Comparison of ENCODE assay signal across 21 cellular contexts in the genomic region with DNA sequence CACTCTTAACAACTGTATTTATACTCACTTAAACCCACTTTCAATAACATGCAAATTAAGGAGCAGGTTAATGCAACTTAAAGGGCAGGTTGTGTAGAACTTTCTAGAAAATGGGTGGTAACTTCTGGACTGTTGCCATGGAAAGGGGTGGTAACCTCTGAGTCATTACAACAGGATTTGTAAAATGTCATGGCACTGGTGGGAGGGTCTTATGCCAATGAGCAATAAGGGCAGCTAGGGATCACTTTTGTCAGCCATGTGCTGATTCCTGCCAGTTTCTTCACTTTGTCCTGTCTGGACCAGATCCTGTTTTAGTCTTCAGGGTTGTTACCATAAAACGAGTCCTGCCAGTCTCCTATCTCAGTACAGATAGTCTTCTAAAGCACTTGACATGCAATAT.
"Had no signal": no experiment of that assay in that cellular context is flagged by ENCODE, and none has a peak within 500 bp of the region (broad histone marks: within the 10 kb centered on the region; RNA-seq: fewer than 3 reads in every experiment).

No MANE protein-coding gene starts in this region.

- H3K4me1 Mint-ChIP-seq: activated naive CD8-positive, alpha-beta T cell treated with anti-CD3 and anti-CD28 coated beads for 36 hours; activated T-helper 17 cell treated with anti-CD3 and anti-CD28 coated beads, Interleukin-2, amount 50 U/mL, for 72 hours; central memory CD8-positive, alpha-beta T cell; mesothelial cell of epicardium; nephron; WTC11 had no signal

- H3K4me3 Mint-ChIP-seq: activated CD8-positive, alpha-beta T cell treated with anti-CD3 and anti-CD28 coated beads for 36 hours; activated naive CD8-positive, alpha-beta T cell treated with anti-CD3 and anti-CD28 coated beads for 36 hours; activated T-helper 17 cell treated with anti-CD3 and anti-CD28 coated beads, Interleukin-2, amount 50 U/mL, for 72 hours; central memory CD8-positive, alpha-beta T cell; mesothelial cell of epicardium; nephron; stimulated activated naive CD8-positive, alpha-beta T cell treated with anti-CD3 and anti-CD28 coated beads, Interleukin-15, Interleukin-2, amounts not matched to agents 100 ng/mL and 50 ng/mL, for 24 hours; WTC11 had no signal

- H3K27ac Mint-ChIP-seq: activated CD8-positive, alpha-beta T cell treated with anti-CD3 and anti-CD28 coated beads for 36 hours; activated naive CD8-positive, alpha-beta T cell treated with anti-CD3 and anti-CD28 coated beads for 36 hours; activated T-helper 17 cell treated with anti-CD3 and anti-CD28 coated beads, Interleukin-2, amount 50 U/mL, for 72 hours; mesothelial cell of epicardium; nephron; stimulated activated naive CD8-positive, alpha-beta T cell treated with anti-CD3 and anti-CD28 coated beads, Interleukin-15, Interleukin-2, amounts not matched to agents 100 ng/mL and 50 ng/mL, for 24 hours; WTC11 had no signal

- H3K9me3 Mint-ChIP-seq: activated CD8-positive, alpha-beta T cell treated with anti-CD3 and anti-CD28 coated beads for 36 hours; nephron had no signal

- H3K27me3 ChIP-seq: body of pancreas, colonic mucosa, tibial nerve had no signal

- H3K27ac ChIP-seq: body of pancreas, colonic mucosa, tibial nerve had no signal

- H3K4me1 ChIP-seq: body of pancreas, colonic mucosa, tibial nerve had no signal

- H3K4me3 ChIP-seq: body of pancreas, colonic mucosa, lung, tibial nerve had no signal

- ATAC-seq: activated CD8-positive, alpha-beta T cell treated with anti-CD3 and anti-CD28 coated beads for 36 hours; activated T-helper 17 cell treated with anti-CD3 and anti-CD28 coated beads, Interleukin-2, amount 50 U/mL, for 72 hours; body of pancreas; WTC11 had no signal

- H3K36me3 ChIP-seq: colonic mucosa, tibial nerve had no signal

- DNase-seq: activated CD4-positive, alpha-beta T cell treated with anti-CD3 and anti-CD28 coated beads for 4 hours; activated CD8-positive, alpha-beta T cell treated with anti-CD3 and anti-CD28 coated beads for 36 hours; activated naive CD4-positive, alpha-beta T cell; activated naive CD8-positive, alpha-beta T cell treated with anti-CD3 and anti-CD28 coated beads for 36 hours; activated T-cell treated with anti-CD3 and anti-CD28 coated beads, Interleukin-2, amount 50 U/mL, for 1 hour; body of pancreas; colonic mucosa; foreskin melanocyte; glutamatergic neuron; hippocampal formation; nucleus accumbens; stimulated activated CD4-positive, alpha-beta T cell treated with anti-CD3 and anti-CD28 coated beads, Interleukin-12 subunit alpha, Interleukin-12 subunit beta, amount 100 ng/mL, for 4 hours; stimulated activated CD4-positive, alpha-beta T cell treated with anti-CD3 and anti-CD28 coated beads, Interleukin-1b, Interleukin-23, amount 100 ng/mL, for 48 hours had no signal

- H3K9me3 ChIP-seq: body of pancreas, colonic mucosa, tibial nerve had no signal

- H3K36me3 Mint-ChIP-seq: activated naive CD8-positive, alpha-beta T cell treated with anti-CD3 and anti-CD28 coated beads for 36 hours; mesothelial cell of epicardium had no signal

- H3K27me3 Mint-ChIP-seq: activated CD8-positive, alpha-beta T cell treated with anti-CD3 and anti-CD28 coated beads for 36 hours; activated naive CD8-positive, alpha-beta T cell treated with anti-CD3 and anti-CD28 coated beads for 36 hours; activated T-helper 17 cell treated with anti-CD3 and anti-CD28 coated beads, Interleukin-2, amount 50 U/mL, for 72 hours; central memory CD8-positive, alpha-beta T cell; stimulated activated naive CD8-positive, alpha-beta T cell treated with anti-CD3 and anti-CD28 coated beads, Interleukin-15, Interleukin-2, amounts not matched to agents 100 ng/mL and 50 ng/mL, for 24 hours had no signal
